Comparison of ENCODE assay signal across 9 cellular contexts in genomic region chrX:15751160-15751819, GRCh38. TPM values are rescaled to one million over a fixed set of nuclear protein-coding genes. Genes with fewer than 3 reads are reported as not detected.
DNase-seq lines count a peak whose midpoint lies in the region; ATAC-seq and FAIRE-seq lines count a peak whose summit lies in the region.
"Had no signal": no experiment of that assay in that cellular context is flagged by ENCODE, and none has a peak within 500 bp of the region (broad histone marks: within the 10 kb centered on the region; RNA-seq: fewer than 3 reads in every experiment).

No MANE protein-coding gene starts in this region.

- H3K4me1 ChIP-seq in BLaER1 = peaks cover 35% of the 10 kb centered on the region
- H3K4me1 ChIP-seq in naive thymus-derived CD4-positive, alpha-beta T cell (ENCODE audit: control insufficient read depth in 2 of 2, insufficient read depth in 2 of 2, low read length in 2 of 2) = peaks cover 60 to 61% of the 10 kb centered on the region in 2 donors

- no peaks in the 10 kb centered on the region for H4K20me1 ChIP-seq in BLaER1

- peak overlapping the region; percentile 49; the same call in 1 of the 2 replicates for H3K27ac ChIP-seq in BLaER1
- peak overlapping the region; percentile 89 for H3K27ac ChIP-seq in naive thymus-derived CD4-positive, alpha-beta T cell (ENCODE audit: low read depth, low read length)

- POLR2A ChIA-PET in naive thymus-derived CD4-positive, alpha-beta T cell (lab: Charles Lee) = interaction anchor here (1.0 to 10.4 kb wide), 5 partner anchors 8 to 104 kb away, joined by 5 to 162 read pairs (median 13); partner anchors contain the start of genes AP1S2, CA5B and ZRSR2

- H3K36me3 Mint-ChIP-seq in naive thymus-derived CD4-positive, alpha-beta T cell = peaks cover 2 to 43% (median 32%) of the 10 kb centered on the region in 5 donors

- CTCF ChIA-PET in naive thymus-derived CD4-positive, alpha-beta T cell (lab: Charles Lee) = interaction anchor here (0.6 to 2.9 kb wide), 3 partner anchors 11 to 25 kb away, joined by 3 to 15 read pairs (median 4); partner anchors contain the start of gene CA5B

- intact Hi-C loops in naive thymus-derived CD4-positive, alpha-beta T cell (cut with micrococcal nuclease) = loop anchor here (1.0 to 10.0 kb wide), 9 partner anchors 10 to 968 kb away; partner anchors contain the start of genes SYAP1 (in 2 of the 2), ZRSR2 (in 2 of the 2), AP1S2 (in 1 of the 2) and CA5B (in 1 of the 2)

- H3K9ac ChIP-seq in BLaER1 = no peak overlapping the region

- H3K9me3 ChIP-seq in BLaER1 = peaks cover 7% of the 10 kb centered on the region; the same call in 1 of the 2 replicates
- H3K9me3 ChIP-seq in naive thymus-derived CD4-positive, alpha-beta T cell (ENCODE audit: control insufficient read depth in 2 of 3, low read length in 3 of 3) = no peaks in the 10 kb centered on the region

- peak; percentile 85 for ATAC-seq in naive thymus-derived CD4-positive, alpha-beta T cell
- ATAC-seq in HG03378 (IDR thresholded peaks at IDR 0.05; ENCODE audit: unreplicated experiment) = no peak
- no peak for ATAC-seq in GM18511 (IDR thresholded peaks at IDR 0.05; ENCODE audit: unreplicated experiment)

- peak; percentile 9 for DNase-seq in HTR-8/SVneo (ENCODE audit: insufficient read length, low spot score)
- peak; percentile 86 for DNase-seq in central memory CD4-positive, alpha-beta T cell
- peak in 7 of 9 donors; percentile 53 to 86 (median 75) for DNase-seq in naive thymus-derived CD4-positive, alpha-beta T cell
- DNase-seq in NCI-H2029 treated with DMSO at 0.1 percent for 48 hours (lab: John Stamatoyannopoulos, UW) = no peak
- no peak for DNase-seq in HPDE6-E6E7 (ENCODE audit: extremely low spot score)
- DNase-seq: NCI-H526 treated with DMSO at 0.1 percent for 48 hours had no signal

- no peaks in the 10 kb centered on the region for H3K36me3 ChIP-seq in BLaER1
- no peaks in the 10 kb centered on the region for H3K36me3 ChIP-seq in naive thymus-derived CD4-positive, alpha-beta T cell (ENCODE audit: control insufficient read depth in 2 of 3, insufficient read depth in 3 of 3, low read length in 3 of 3)

- H3K27me3 ChIP-seq in BLaER1 = peaks cover 4% of the 10 kb centered on the region; the same call in 1 of the 2 replicates
- H3K27me3 ChIP-seq in naive thymus-derived CD4-positive, alpha-beta T cell (ENCODE audit: control insufficient read depth in 2 of 2, insufficient read depth in 2 of 2, low read length in 2 of 2) = no peaks in the 10 kb centered on the region

- peak overlapping the region; percentile 63 for H3K4me2 ChIP-seq in BLaER1

- peaks cover 33 to 99% (median 84%) of the 10 kb centered on the region in 7 donors for H3K4me1 Mint-ChIP-seq in naive thymus-derived CD4-positive, alpha-beta T cell

- no peak overlapping the region for H3K4me3 ChIP-seq in BLaER1
- peak overlapping the region; percentile 54 for H3K4me3 ChIP-seq in naive thymus-derived CD4-positive, alpha-beta T cell (ENCODE audit: low read length)

- H3K27ac Mint-ChIP-seq in naive thymus-derived CD4-positive, alpha-beta T cell = peak overlapping the region; percentile 92 to 99 (median 97)

- H3K9me3 Mint-ChIP-seq in naive thymus-derived CD4-positive, alpha-beta T cell = peaks cover 0 to 1% (median 0%) of the 10 kb centered on the region in 11 donors

- H3K27me3 Mint-ChIP-seq in naive thymus-derived CD4-positive, alpha-beta T cell = no peaks in the 10 kb centered on the region

- no peak for FAIRE-seq in HTR-8/SVneo (lab: Jason Lieb, UNC)

- H3K4me3 Mint-ChIP-seq in naive thymus-derived CD4-positive, alpha-beta T cell = peak overlapping the region; percentile 60 to 86 (median 78)

RNA-seq across cellular contexts. Expression of gene CA5B, which starts 13.2 kb away (rescaled TPM):
- total RNA-seq in naive thymus-derived CD4-positive, alpha-beta T cell = 10 to 100 TPM; 16.4 to 64.6 (median 39.5) TPM
- 10 to 100 TPM; 55.8 to 63.5 TPM for polyA plus RNA-seq in naive thymus-derived CD4-positive, alpha-beta T cell

RNA-seq across cellular contexts. Expression of gene ZRSR2, which starts 39.0 kb away (rescaled TPM):
- 10 to 100 TPM; 20.8 to 31.7 (median 25.4) TPM for total RNA-seq in naive thymus-derived CD4-positive, alpha-beta T cell
- 10 to 100 TPM; 24.7 to 46.0 TPM for polyA plus RNA-seq in naive thymus-derived CD4-positive, alpha-beta T cell

Comparison
In these comparisons a context has a peak if more than half of its experiments do, and no peak if none do; other contexts are left out.
1. DNase-seq: peak in HTR-8/SVneo (single experiment), central memory CD4-positive, alpha-beta T cell (single experiment) and naive thymus-derived CD4-positive, alpha-beta T cell (7 of 9); none in NCI-H2029 treated with DMSO at 0.1 percent for 48 hours (single experiment) and HPDE6-E6E7 (single experiment).